8 cellular contexts compared by ENCODE assay signal in genomic region chr1:234731371-234732085, GRCh38.
DNase-seq lines count a peak whose midpoint lies in the region; ATAC-seq, FAIRE-seq and TF ChIP-seq lines count a peak whose summit lies in the region.

No MANE protein-coding gene starts in this region.

- dilution Hi-C loops in keratinocyte (cut with MboI; ENCODE audit: extremely low pct_ligation_motif_present, low sequenced_read_pairs), result no loop called here

- no peak overlapping the region for H2AFZ ChIP-seq in keratinocyte (ENCODE audit: control insufficient read depth, low read length)

- peak overlapping the region; percentile 70 for H3K27ac ChIP-seq in keratinocyte (ENCODE audit: control insufficient read depth, insufficient read depth, low read length)

- FAIRE-seq in keratinocyte (lab: Jason Lieb, UNC) (peak; percentile 49), urothelium cell line (lab: Jason Lieb, UNC) (no peak)

- no peaks in the 10 kb centered on the region for H3K79me2 ChIP-seq in keratinocyte (ENCODE audit: control insufficient read depth, insufficient read depth, low read length)

- peak overlapping the region; percentile 57 for H3K4me2 ChIP-seq in keratinocyte (ENCODE audit: control insufficient read depth, extremely low read depth, insufficient read depth, low read depth, low read length)

- H3K9me1 ChIP-seq in keratinocyte (ENCODE audit: control insufficient read depth, extremely low read depth, insufficient read depth, low read length), result peaks cover 3% of the 10 kb centered on the region

- DNase-seq in A172 (ENCODE audit: low spot score) (peak; percentile 93), keratinocyte (ENCODE audit: low read depth, low spot score) (peak; percentile 78), urothelium cell line (ENCODE audit: low spot score) (peak; percentile 77), OCI-M2 (lab: John Stamatoyannopoulos, UW; ENCODE audit: unreplicated experiment) (no peak), NCI-H510A (lab: John Stamatoyannopoulos, UW) (no peak)
- peak; percentile 35 for DNase-seq in activated CD4-positive, alpha-beta T cell treated with anti-CD3 and anti-CD28 coated beads, Interleukin-2, amount 50 U/mL, for 1 hour

- H3K36me3 ChIP-seq in keratinocyte (ENCODE audit: control insufficient read depth in 2 of 2, extremely low read depth in 1 of 2, insufficient read depth in 2 of 2, low read length in 2 of 2), result no peaks in the 10 kb centered on the region

- H3K9ac ChIP-seq in keratinocyte (ENCODE audit: control insufficient read depth, extremely low read depth, insufficient read depth, low read length), result peak overlapping the region; percentile 35

- peak; percentile 66 for ATAC-seq in GM18873 (IDR thresholded peaks at IDR 0.05; ENCODE audit: low FRiP score, unreplicated experiment)
- peak; percentile 57 for ATAC-seq in HG03196 (IDR thresholded peaks at IDR 0.05; ENCODE audit: unreplicated experiment)

- no peak for TF ChIP-seq CTCF in keratinocyte (optimal IDR thresholded peaks at IDR 0.05 in 1 of 3, IDR thresholded peaks at IDR 0.05 in 1 of 3, conservative IDR thresholded peaks at IDR 0.05 in 1 of 3; ENCODE audit: extremely low read depth in 1 of 3, insufficient read depth in 2 of 3, low read length in 3 of 3)

- H3K4me1 ChIP-seq in keratinocyte (ENCODE audit: control insufficient read depth, extremely low read depth, insufficient read depth, low read length), result peaks cover 36% of the 10 kb centered on the region

- H4K20me1 ChIP-seq in keratinocyte (ENCODE audit: control insufficient read depth, extremely low read depth, insufficient read depth, low read length), result no peaks in the 10 kb centered on the region

- no peaks in the 10 kb centered on the region for H3K27me3 ChIP-seq in keratinocyte (ENCODE audit: control insufficient read depth, extremely low read depth, insufficient read depth, low read length)

- no peaks in the 10 kb centered on the region for H3K9me3 ChIP-seq in keratinocyte (ENCODE audit: control insufficient read depth, low read depth, low read length)

- H3K4me3 ChIP-seq in keratinocyte (ENCODE audit: control insufficient read depth in 2 of 3, extremely low read depth in 1 of 3, insufficient read depth in 2 of 3, low read depth in 1 of 3, low read length in 3 of 3), result no peak overlapping the region

Comparison
In these comparisons a context has a peak if more than half of its experiments do, and no peak if none do; other contexts are left out.
1. DNase-seq: peak in A172 (single experiment), activated CD4-positive, alpha-beta T cell treated with anti-CD3 and anti-CD28 coated beads, Interleukin-2, amount 50 U/mL, for 1 hour (single experiment), keratinocyte (single experiment) and urothelium cell line (single experiment); none in OCI-M2 (single experiment) and NCI-H510A (single experiment).